ENCODE assay signal across 10 cellular contexts in the genomic region with DNA sequence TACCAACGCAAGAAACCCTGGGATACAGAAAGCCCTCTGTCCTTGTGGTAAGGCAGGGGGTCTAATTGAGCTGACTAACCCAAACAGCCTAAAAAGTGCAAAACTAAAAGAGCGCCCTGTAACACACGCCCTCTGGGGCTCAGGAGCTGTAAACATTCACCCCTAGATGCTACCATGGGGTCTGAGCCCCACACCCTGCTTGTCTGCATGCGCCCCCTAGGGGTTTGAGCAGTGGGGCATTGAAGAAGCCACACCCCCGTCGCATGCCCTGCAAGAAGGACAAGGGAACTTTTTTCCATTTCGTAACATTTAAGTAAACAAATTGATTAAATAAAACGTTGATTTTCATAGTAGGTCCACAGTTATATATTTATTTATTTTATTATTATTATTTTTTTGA.
DNase-seq lines count a peak whose midpoint lies in the region; ATAC-seq and TF ChIP-seq lines count a peak whose summit lies in the region.
"Had no signal": no experiment of that assay in that cellular context is flagged by ENCODE, and none has a peak within 500 bp of the region (broad histone marks: within the 10 kb centered on the region; RNA-seq: fewer than 3 reads in every experiment).

No MANE protein-coding gene starts in this region.

- peak; percentile 48 for TF ChIP-seq CTCF in GM12864 (IDR thresholded peaks at IDR 0.05; ENCODE audit: low read depth, low read length, missing control alignments)
- peak; percentile 9 for TF ChIP-seq CTCF in astrocyte of the spinal cord (IDR thresholded peaks at IDR 0.05; ENCODE audit: low read depth, low read length)

- in situ Hi-C loops in astrocyte of the spinal cord (cut with HindIII; ENCODE audit: low sequenced_read_pairs), result no loop called here

- ATAC-seq in GM18909 (IDR thresholded peaks at IDR 0.05; ENCODE audit: poor library complexity, unreplicated experiment) (peak; percentile 58), HG03432 (IDR thresholded peaks at IDR 0.05; ENCODE audit: unreplicated experiment) (peak; percentile 60), GM21447 (IDR thresholded peaks at IDR 0.05; ENCODE audit: unreplicated experiment) (no peak), left lobe of liver (no peak), GM21367 (IDR thresholded peaks at IDR 0.05; ENCODE audit: unreplicated experiment) (no peak), HG02763 (IDR thresholded peaks at IDR 0.05; ENCODE audit: unreplicated experiment) (no peak)

- no peak overlapping the region for H3K4me3 ChIP-seq in GM12864 (ENCODE audit: low read depth, low read length)
- no peak overlapping the region for H3K4me3 ChIP-seq in astrocyte of the spinal cord (ENCODE audit: low read depth, low read length)

- DNase-seq in GM12864 (ENCODE audit: low read depth) (no peak), astrocyte of the spinal cord (ENCODE audit: low read depth, low spot score) (no peak), left lobe of liver (ENCODE audit: low spot score) (no peak)
- DNase-seq: foreskin fibroblast, NCI-H2081 had no signal

Comparison
In these comparisons a context has a peak if more than half of its experiments do, and no peak if none do; other contexts are left out.
1. ATAC-seq: peak in GM18909 (single experiment) and HG03432 (single experiment); none in GM21447 (single experiment), left lobe of liver (single experiment), GM21367 (single experiment) and HG02763 (single experiment).